ENCODE assay signal across 2 cellular contexts in genomic region chr16:89156740-89157645, GRCh38.
TF ChIP-seq lines count a peak whose summit lies in the region.

No MANE protein-coding gene starts in this region.

TF ChIP-seq in SK-N-SH treated with all-trans-retinoic acid at 6 μM for 48 hours, 23 proteins besides CTCF, POLR2A, EP300 and RAD21:
- TF ChIP-seq CREB5 (CRISPR knock-in tag; IDR thresholded peaks at IDR 0.05; ENCODE audit: low read depth) (no peak), BACH2 (CRISPR knock-in tag; IDR thresholded peaks at IDR 0.05; ENCODE audit: borderline replicate concordance) (no peak), ARNTL (CRISPR knock-in tag; IDR thresholded peaks at IDR 0.05; ENCODE audit: borderline replicate concordance, low read depth) (no peak), CSRNP3 (CRISPR knock-in tag; IDR thresholded peaks at IDR 0.05) (no peak), POU6F1 (CRISPR knock-in tag; IDR thresholded peaks at IDR 0.05; ENCODE audit: borderline replicate concordance, low read depth) (no peak), GLIS3 (CRISPR knock-in tag; IDR thresholded peaks at IDR 0.05) (no peak), ZNF565 (CRISPR knock-in tag; conservative IDR thresholded peaks at IDR 0.05; ENCODE audit: low read depth) (no peak), CSDC2 (CRISPR knock-in tag; IDR thresholded peaks at IDR 0.05) (no peak), OSR1 (CRISPR knock-in tag; IDR thresholded peaks at IDR 0.05) (no peak), PATZ1 (CRISPR knock-in tag; IDR thresholded peaks at IDR 0.05; ENCODE audit: borderline replicate concordance) (no peak), ZFP30 (CRISPR knock-in tag; IDR thresholded peaks at IDR 0.05) (no peak), ISL1 (CRISPR knock-in tag; IDR thresholded peaks at IDR 0.05) (no peak), TOX (CRISPR knock-in tag; IDR thresholded peaks at IDR 0.05; ENCODE audit: borderline replicate concordance) (no peak), ZNF70 (CRISPR knock-in tag; IDR thresholded peaks at IDR 0.05) (no peak), ZNF8 (CRISPR knock-in tag; IDR thresholded peaks at IDR 0.05) (no peak), TCF4 (CRISPR knock-in tag; IDR thresholded peaks at IDR 0.05; ENCODE audit: borderline replicate concordance) (no peak)

TF ChIP-seq in SK-N-SH, 30 proteins besides CTCF, POLR2A, EP300 and RAD21:
- TF ChIP-seq USF2 (IDR thresholded peaks at IDR 0.05; ENCODE audit: borderline replicate concordance, low read depth, low read length) (no peak), JUND (IDR thresholded peaks at IDR 0.05) (no peak), IRF3 (IDR thresholded peaks at IDR 0.05; ENCODE audit: low read depth, low read length) (no peak), FOXM1 (IDR thresholded peaks at IDR 0.05; ENCODE audit: low read depth) (no peak), RXRA (IDR thresholded peaks at IDR 0.05; ENCODE audit: borderline replicate concordance, low read depth) (no peak), RCOR1 (IDR thresholded peaks at IDR 0.05; ENCODE audit: low read length) (no peak), SIN3A (IDR thresholded peaks at IDR 0.05; ENCODE audit: borderline replicate concordance, low read depth, low read length) (no peak), MXI1 (IDR thresholded peaks at IDR 0.05; ENCODE audit: low read depth, low read length) (no peak), TAF1 (IDR thresholded peaks at IDR 0.05; ENCODE audit: borderline replicate concordance, low read depth, low read length) (no peak), YY1 (IDR thresholded peaks at IDR 0.05; ENCODE audit: low read depth) (no peak), MEF2A (IDR thresholded peaks at IDR 0.05; ENCODE audit: borderline replicate concordance, low read depth) (no peak), FOXJ3 (CRISPR knock-in tag; IDR thresholded peaks at IDR 0.05) (no peak), MAX (IDR thresholded peaks at IDR 0.05; ENCODE audit: low read depth) (no peak), ZBTB33 (IDR thresholded peaks at IDR 0.05; ENCODE audit: borderline replicate concordance, low read depth) (no peak), NRF1 (IDR thresholded peaks at IDR 0.05; ENCODE audit: low read depth, low read length) (no peak), SMC3 (IDR thresholded peaks at IDR 0.05; ENCODE audit: low read depth, low read length) (no peak), USF1 (IDR thresholded peaks at IDR 0.05; ENCODE audit: borderline replicate concordance, low read depth) (no peak)
